16 cellular contexts compared by ENCODE assay signal in genomic region chr22:21055564-21055834, GRCh38. TPM values are rescaled to one million over a fixed set of nuclear protein-coding genes. Genes with fewer than 3 reads are reported as not detected.
DNase-seq lines count a peak whose midpoint lies in the region; ATAC-seq and TF ChIP-seq lines count a peak whose summit lies in the region.
"Had no signal": no experiment of that assay in that cellular context is flagged by ENCODE, and none has a peak within 500 bp of the region (broad histone marks: within the 10 kb centered on the region; RNA-seq: fewer than 3 reads in every experiment).

No MANE protein-coding gene starts in this region.

- H3K4me1 Mint-ChIP-seq in activated naive CD4-positive, alpha-beta T cell treated with anti-CD3 and anti-CD28 coated beads, Interleukin-2, amount 10 ng/mL, durations not matched to agents 7 days and 5 days = peaks cover 34% of the 10 kb centered on the region
- peaks cover 32% of the 10 kb centered on the region for H3K4me1 Mint-ChIP-seq in GM23338
- H3K4me1 Mint-ChIP-seq in activated CD8-positive, alpha-beta T cell treated with anti-CD3 and anti-CD28 coated beads, Interleukin-2, amount 10 ng/mL, durations not matched to agents 7 days and 5 days (ENCODE audit: low read depth) = peaks cover 29% of the 10 kb centered on the region
- H3K4me1 Mint-ChIP-seq in naive thymus-derived CD4-positive, alpha-beta T cell = peaks cover 19 to 29% (median 24%) of the 10 kb centered on the region in 7 donors

- no peak overlapping the region for H3K27ac Mint-ChIP-seq in activated naive CD4-positive, alpha-beta T cell treated with anti-CD3 and anti-CD28 coated beads, Interleukin-2, amount 10 ng/mL, durations not matched to agents 7 days and 5 days
- no peak overlapping the region for H3K27ac Mint-ChIP-seq in GM23338
- H3K27ac Mint-ChIP-seq in activated CD8-positive, alpha-beta T cell treated with anti-CD3 and anti-CD28 coated beads, Interleukin-2, amount 10 ng/mL, durations not matched to agents 7 days and 5 days = no peak overlapping the region
- H3K27ac Mint-ChIP-seq in naive thymus-derived CD4-positive, alpha-beta T cell = peak overlapping the region in 3 of 9 donors; percentile 33 to 75 (median 48)
- H3K27ac Mint-ChIP-seq: CD4-positive, alpha-beta T cell had no signal

- no peak overlapping the region for H3K4me2 ChIP-seq in GM23338

- no peaks in the 10 kb centered on the region for H3K9me3 Mint-ChIP-seq in activated naive CD4-positive, alpha-beta T cell treated with anti-CD3 and anti-CD28 coated beads, Interleukin-2, amount 10 ng/mL, durations not matched to agents 7 days and 5 days
- H3K9me3 Mint-ChIP-seq in GM23338 = no peaks in the 10 kb centered on the region
- H3K9me3 Mint-ChIP-seq in activated CD8-positive, alpha-beta T cell treated with anti-CD3 and anti-CD28 coated beads, Interleukin-2, amount 10 ng/mL, durations not matched to agents 7 days and 5 days (ENCODE audit: insufficient read depth) = no peaks in the 10 kb centered on the region
- H3K9me3 Mint-ChIP-seq in naive thymus-derived CD4-positive, alpha-beta T cell = no peaks in the 10 kb centered on the region
- H3K9me3 Mint-ChIP-seq: CD4-positive, alpha-beta T cell had no signal

- H3K9me3 ChIP-seq in naive thymus-derived CD4-positive, alpha-beta T cell (ENCODE audit: control insufficient read depth in 2 of 3, low read length in 3 of 3) = no peaks in the 10 kb centered on the region

- no peak for TF ChIP-seq CTCF in GM23338 (conservative IDR thresholded peaks at IDR 0.05; ENCODE audit: low read depth in 2 of 2)

- H3K27ac ChIP-seq in GM23338 (ENCODE audit: low read depth) = no peak overlapping the region
- H3K27ac ChIP-seq in naive thymus-derived CD4-positive, alpha-beta T cell (ENCODE audit: low read depth, low read length) = no peak overlapping the region

- peak overlapping the region; percentile 94 for H2AFZ ChIP-seq in GM23338

- peak overlapping the region; percentile 53 for H3K4me3 Mint-ChIP-seq in activated naive CD4-positive, alpha-beta T cell treated with anti-CD3 and anti-CD28 coated beads, Interleukin-2, amount 10 ng/mL, durations not matched to agents 7 days and 5 days
- H3K4me3 Mint-ChIP-seq in GM23338 = no peak overlapping the region
- no peak overlapping the region for H3K4me3 Mint-ChIP-seq in activated CD8-positive, alpha-beta T cell treated with anti-CD3 and anti-CD28 coated beads, Interleukin-2, amount 10 ng/mL, durations not matched to agents 7 days and 5 days
- H3K4me3 Mint-ChIP-seq in naive thymus-derived CD4-positive, alpha-beta T cell = peak overlapping the region; percentile 64 to 77 (median 70)

- intact Hi-C loops in naive thymus-derived CD4-positive, alpha-beta T cell (cut with micrococcal nuclease) = no loop called here

- peaks cover 38% of the 10 kb centered on the region for H3K27me3 Mint-ChIP-seq in activated naive CD4-positive, alpha-beta T cell treated with anti-CD3 and anti-CD28 coated beads, Interleukin-2, amount 10 ng/mL, durations not matched to agents 7 days and 5 days
- peaks cover 20% of the 10 kb centered on the region for H3K27me3 Mint-ChIP-seq in GM23338 (ENCODE audit: insufficient read depth, low read depth, poor library complexity)
- peaks cover 6% of the 10 kb centered on the region for H3K27me3 Mint-ChIP-seq in activated CD8-positive, alpha-beta T cell treated with anti-CD3 and anti-CD28 coated beads, Interleukin-2, amount 10 ng/mL, durations not matched to agents 7 days and 5 days (ENCODE audit: low read depth)
- H3K27me3 Mint-ChIP-seq in naive thymus-derived CD4-positive, alpha-beta T cell = peaks cover 0 to 11% (median 0%) of the 10 kb centered on the region in 5 donors
- H3K27me3 Mint-ChIP-seq: CD4-positive, alpha-beta T cell had no signal

- no peaks in the 10 kb centered on the region for H3F3A ChIP-seq in GM23338 (replicated peaks; ENCODE audit: low read depth)

- no peak overlapping the region for H3K4me3 ChIP-seq in GM23338
- peak overlapping the region; percentile 3 for H3K4me3 ChIP-seq in naive thymus-derived CD4-positive, alpha-beta T cell (ENCODE audit: low read length)

- ATAC-seq in GM23338 = no peak; the same call in 2 of the 3 replicates
- ATAC-seq in activated CD8-positive, alpha-beta T cell treated with anti-CD3 and anti-CD28 coated beads, Interleukin-2, amount 10 ng/mL, durations not matched to agents 7 days and 5 days = peak; percentile 10
- ATAC-seq in naive thymus-derived CD4-positive, alpha-beta T cell = no peak
- ATAC-seq: Panc1 had no signal

- H4K20me1 ChIP-seq in GM23338 (replicated peaks; ENCODE audit: insufficient read depth) = no peaks in the 10 kb centered on the region

- no peak for DNase-seq in activated naive CD4-positive, alpha-beta T cell treated with anti-CD3 and anti-CD28 coated beads, Interleukin-2, amount 10 ng/mL, durations not matched to agents 7 days and 5 days
- no peak for DNase-seq in activated naive CD4-positive, alpha-beta T cell (lab: John Stamatoyannopoulos, UW)
- DNase-seq in GM23338 (ENCODE audit: low spot score) = no peak
- DNase-seq in activated CD8-positive, alpha-beta T cell treated with anti-CD3 and anti-CD28 coated beads, Interleukin-2, amount 10 ng/mL, durations not matched to agents 7 days and 5 days = no peak
- no peak for DNase-seq in naive thymus-derived CD4-positive, alpha-beta T cell
- no peak for DNase-seq in SKM-1 treated with dmso at 0.1 percent for 144 hours (lab: John Stamatoyannopoulos, UW; ENCODE audit: unreplicated experiment)
- DNase-seq in C1 segment of cervical spinal cord (lab: John Stamatoyannopoulos, UW) = no peak
- DNase-seq in hypothalamus (lab: John Stamatoyannopoulos, UW) = no peak
- DNase-seq: CD4-positive, alpha-beta T cell; DMS79; NCI-H187 treated with DMSO at 0.1 percent for 48 hours; NCI-H2171; NCI-H446 treated with DMSO at 0.1 percent for 48 hours; NCI-H774; Right ventricle myocardium superior had no signal

- POLR2A ChIA-PET in activated CD8-positive, alpha-beta T cell treated with anti-CD3 and anti-CD28 coated beads, Interleukin-2, amount 10 ng/mL, durations not matched to agents 7 days and 5 days (lab: Charles Lee) = interaction anchor here (1.0 kb wide), 1 partner anchor 10 kb away, joined by 4 read pairs; the partner anchor contains the start of gene LRRC74B
- POLR2A ChIA-PET in naive thymus-derived CD4-positive, alpha-beta T cell (lab: Charles Lee) = no interaction called here

- no peaks in the 10 kb centered on the region for H3K36me3 ChIP-seq in GM23338 (ENCODE audit: insufficient read depth)
- H3K36me3 ChIP-seq in naive thymus-derived CD4-positive, alpha-beta T cell (ENCODE audit: control insufficient read depth in 2 of 3, insufficient read depth in 3 of 3, low read length in 3 of 3) = no peaks in the 10 kb centered on the region

- no peaks in the 10 kb centered on the region for H3K9me2 ChIP-seq in GM23338 (ENCODE audit: insufficient read depth)

- CTCF ChIA-PET in activated naive CD4-positive, alpha-beta T cell treated with anti-CD3 and anti-CD28 coated beads, Interleukin-2, amount 10 ng/mL, durations not matched to agents 7 days and 5 days (lab: Charles Lee) = interaction anchor here (2.0 kb wide), 1 partner anchor 35 kb away, joined by 6 read pairs; no protein-coding TSS in a partner anchor
- CTCF ChIA-PET in activated CD8-positive, alpha-beta T cell treated with anti-CD3 and anti-CD28 coated beads, Interleukin-2, amount 10 ng/mL, durations not matched to agents 7 days and 5 days (lab: Charles Lee) = no interaction called here
- CTCF ChIA-PET in naive thymus-derived CD4-positive, alpha-beta T cell (lab: Charles Lee) = no interaction called here

- H3K79me2 ChIP-seq in GM23338 (replicated peaks; ENCODE audit: insufficient read depth) = no peaks in the 10 kb centered on the region

- H3K4me1 ChIP-seq in GM23338 (ENCODE audit: insufficient read depth) = peaks cover 19% of the 10 kb centered on the region
- H3K4me1 ChIP-seq in naive thymus-derived CD4-positive, alpha-beta T cell (ENCODE audit: control insufficient read depth in 2 of 2, insufficient read depth in 2 of 2, low read length in 2 of 2) = peaks cover 0 to 14% of the 10 kb centered on the region in 2 donors

- H3K27me3 ChIP-seq in GM23338 (ENCODE audit: insufficient read depth) = no peaks in the 10 kb centered on the region
- H3K27me3 ChIP-seq in naive thymus-derived CD4-positive, alpha-beta T cell (ENCODE audit: control insufficient read depth in 2 of 2, insufficient read depth in 2 of 2, low read length in 2 of 2) = no peaks in the 10 kb centered on the region

- no peaks in the 10 kb centered on the region for H3K36me3 Mint-ChIP-seq in activated naive CD4-positive, alpha-beta T cell treated with anti-CD3 and anti-CD28 coated beads, Interleukin-2, amount 10 ng/mL, durations not matched to agents 7 days and 5 days
- no peaks in the 10 kb centered on the region; the same call in 2 of the 3 replicates for H3K36me3 Mint-ChIP-seq in GM23338 (ENCODE audit: low read depth)
- H3K36me3 Mint-ChIP-seq in activated CD8-positive, alpha-beta T cell treated with anti-CD3 and anti-CD28 coated beads, Interleukin-2, amount 10 ng/mL, durations not matched to agents 7 days and 5 days (ENCODE audit: low read depth) = no peaks in the 10 kb centered on the region
- no peaks in the 10 kb centered on the region for H3K36me3 Mint-ChIP-seq in naive thymus-derived CD4-positive, alpha-beta T cell

RNA-seq across cellular contexts. Expression of gene LRRC74B, which starts 9.8 kb away (rescaled TPM):
- not detected in 2 replicates for total RNA-seq in GM23338 (2014; rRNA removed; shearing (Covaris generic))
- not detected in 2 replicates for polyA plus RNA-seq in GM23338 (2016; fragmentation: Nextera tagmentation; extraction: Ambion mirVana)
- total RNA-seq in activated CD8-positive, alpha-beta T cell treated with anti-CD3 and anti-CD28 coated beads, Interleukin-2, amount 10 ng/mL, durations not matched to agents 7 days and 5 days = not detected
- total RNA-seq in naive thymus-derived CD4-positive, alpha-beta T cell = not detected
- not detected for polyA plus RNA-seq in naive thymus-derived CD4-positive, alpha-beta T cell
- total RNA-seq: CD4-positive, alpha-beta T cell; Right ventricle myocardium superior had no signal

RNA-seq across cellular contexts. Expression of gene SLC7A4, which starts 23.1 kb away (rescaled TPM):
- total RNA-seq in GM23338 (2014; rRNA removed; shearing (Covaris generic)) = 0.07 and 0.16 TPM in 2 replicates
- 0.09 and 0.44 TPM in 2 replicates for polyA plus RNA-seq in GM23338 (2016; fragmentation: Nextera tagmentation; extraction: Ambion mirVana)
- total RNA-seq in activated CD8-positive, alpha-beta T cell treated with anti-CD3 and anti-CD28 coated beads, Interleukin-2, amount 10 ng/mL, durations not matched to agents 7 days and 5 days = under 1 TPM; 0.16 to 0.21 TPM
- total RNA-seq in naive thymus-derived CD4-positive, alpha-beta T cell = under 1 TPM in 2 of 5 experiments, not detected in 3; 0.13 TPM
- polyA plus RNA-seq in naive thymus-derived CD4-positive, alpha-beta T cell = under 1 TPM in 1 of 2 donors, not detected in 1; 0.08 TPM
- total RNA-seq: CD4-positive, alpha-beta T cell had no signal

RNA-seq across cellular contexts. Expression of gene P2RX6, which starts 40.5 kb away (rescaled TPM):
- total RNA-seq in GM23338 (2014; rRNA removed; shearing (Covaris generic)) = not detected in 2 replicates
- not detected in 2 replicates for polyA plus RNA-seq in GM23338 (2016; fragmentation: Nextera tagmentation; extraction: Ambion mirVana)
- under 1 TPM; 0.50 to 0.63 TPM for total RNA-seq in activated CD8-positive, alpha-beta T cell treated with anti-CD3 and anti-CD28 coated beads, Interleukin-2, amount 10 ng/mL, durations not matched to agents 7 days and 5 days
- total RNA-seq in naive thymus-derived CD4-positive, alpha-beta T cell = 1 to 10 TPM in 2 of 5 experiments, under 1 TPM in 3; 0.46 to 1.7 (median 0.66) TPM
- polyA plus RNA-seq in naive thymus-derived CD4-positive, alpha-beta T cell = under 1 TPM in 1 of 2 donors, not detected in 1; 0.15 TPM

RNA-seq across cellular contexts. Expression of gene THAP7, which starts 53.6 kb away (rescaled TPM):
- total RNA-seq in GM23338 (2014; rRNA removed; shearing (Covaris generic)) = 25.9 and 38.8 TPM in 2 replicates
- polyA plus RNA-seq in GM23338 (2016; fragmentation: Nextera tagmentation; extraction: Ambion mirVana) = 20.4 and 21.8 TPM in 2 replicates
- 10 to 100 TPM; 31.7 to 32.0 TPM for total RNA-seq in activated CD8-positive, alpha-beta T cell treated with anti-CD3 and anti-CD28 coated beads, Interleukin-2, amount 10 ng/mL, durations not matched to agents 7 days and 5 days
- 10 to 100 TPM; 25.8 to 73.3 (median 64.7) TPM for total RNA-seq in naive thymus-derived CD4-positive, alpha-beta T cell
- polyA plus RNA-seq in naive thymus-derived CD4-positive, alpha-beta T cell = 10 to 100 TPM; 53.8 to 69.3 TPM

Comparison
In these comparisons a context has a peak if more than half of its experiments do, and no peak if none do; other contexts are left out.
1. H3K4me3 Mint-ChIP-seq: peak in activated naive CD4-positive, alpha-beta T cell treated with anti-CD3 and anti-CD28 coated beads, Interleukin-2, amount 10 ng/mL, durations not matched to agents 7 days and 5 days (single experiment) and naive thymus-derived CD4-positive, alpha-beta T cell (10 of 10); none in GM23338 (single experiment) and activated CD8-positive, alpha-beta T cell treated with anti-CD3 and anti-CD28 coated beads, Interleukin-2, amount 10 ng/mL, durations not matched to agents 7 days and 5 days (single experiment).